11 cellular contexts compared by ENCODE assay signal in the genomic region with DNA sequence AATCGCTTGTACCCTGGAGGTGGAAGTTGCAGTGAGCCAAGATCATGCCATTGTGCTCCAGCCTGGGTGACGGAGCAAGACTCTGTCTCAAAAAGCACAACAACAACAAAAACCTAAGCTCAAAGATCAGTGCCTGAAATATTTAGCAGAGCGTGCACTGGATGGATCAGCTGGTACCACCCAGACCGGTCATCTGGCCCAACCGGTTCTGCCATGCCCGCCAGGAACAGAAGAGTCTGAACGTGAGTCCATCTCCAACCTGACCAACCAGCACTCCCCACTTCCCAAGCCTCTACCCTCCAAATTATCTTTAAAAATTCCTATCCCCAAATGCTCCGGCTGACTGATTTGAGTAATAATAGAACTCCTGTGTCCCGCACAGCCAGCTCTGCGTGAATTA. TPM values are rescaled to one million over a fixed set of nuclear protein-coding genes. Genes with fewer than 3 reads are reported as not detected.
DNase-seq lines count a peak whose midpoint lies in the region; ATAC-seq and TF ChIP-seq lines count a peak whose summit lies in the region.
"Had no signal": no experiment of that assay in that cellular context is flagged by ENCODE, and none has a peak within 500 bp of the region (broad histone marks: within the 10 kb centered on the region; RNA-seq: fewer than 3 reads in every experiment).

No MANE protein-coding gene starts in this region.

- peaks cover 28% of the 10 kb centered on the region for H3K4me1 Mint-ChIP-seq in activated T-cell treated with anti-CD3 and anti-CD28 coated beads, Interleukin-2, amount 50 U/mL, for 24 hours (ENCODE audit: low read depth)
- peaks cover 5% of the 10 kb centered on the region for H3K4me1 Mint-ChIP-seq in activated T-helper 1 cell treated with anti-CD3 and anti-CD28 coated beads, Interleukin-12 subunit alpha, Interleukin-12 subunit beta, Interleukin-2, Interleukin-4 antibody, amounts not matched to agents 30 ng/mL and 10 ng/mL and 1 ng/mL, durations not matched to agents 14 hours and 24 hours and 36 hours (ENCODE audit: low read depth)
- peaks cover 7% of the 10 kb centered on the region for H3K4me1 Mint-ChIP-seq in memory B cell

- H3K36me3 Mint-ChIP-seq in activated T-cell treated with anti-CD3 and anti-CD28 coated beads, Interleukin-2, amount 50 U/mL, for 24 hours (ENCODE audit: low read depth) = peaks cover 33% of the 10 kb centered on the region
- H3K36me3 Mint-ChIP-seq in activated T-helper 1 cell treated with anti-CD3 and anti-CD28 coated beads, Interleukin-12 subunit alpha, Interleukin-12 subunit beta, Interleukin-2, Interleukin-4 antibody, amounts not matched to agents 30 ng/mL and 10 ng/mL and 1 ng/mL, durations not matched to agents 14 hours and 24 hours and 36 hours (ENCODE audit: low read depth) = peaks cover 5% of the 10 kb centered on the region
- peaks cover 2% of the 10 kb centered on the region for H3K36me3 Mint-ChIP-seq in memory B cell

- peak overlapping the region; percentile 89 for H3K4me3 Mint-ChIP-seq in activated T-cell treated with anti-CD3 and anti-CD28 coated beads, Interleukin-2, amount 50 U/mL, for 24 hours
- H3K4me3 Mint-ChIP-seq in activated T-helper 1 cell treated with anti-CD3 and anti-CD28 coated beads, Interleukin-12 subunit alpha, Interleukin-12 subunit beta, Interleukin-2, Interleukin-4 antibody, amounts not matched to agents 30 ng/mL and 10 ng/mL and 1 ng/mL, durations not matched to agents 14 hours and 24 hours and 36 hours = peak overlapping the region; percentile 91
- no peak overlapping the region for H3K4me3 Mint-ChIP-seq in memory B cell

- 87% methylated on average over 10 of the region's 10 CpGs for WGBS in suprapubic skin

- ATAC-seq in memory B cell (ENCODE audit: low read depth) (no peak), HG02973 (IDR thresholded peaks at IDR 0.05; ENCODE audit: unreplicated experiment) (no peak)

- no peaks in the 10 kb centered on the region for H3K27me3 ChIP-seq in suprapubic skin

- peaks cover 2% of the 10 kb centered on the region for H3K9me3 Mint-ChIP-seq in activated T-cell treated with anti-CD3 and anti-CD28 coated beads, Interleukin-2, amount 50 U/mL, for 24 hours
- no peaks in the 10 kb centered on the region for H3K9me3 Mint-ChIP-seq in activated T-helper 1 cell treated with anti-CD3 and anti-CD28 coated beads, Interleukin-12 subunit alpha, Interleukin-12 subunit beta, Interleukin-2, Interleukin-4 antibody, amounts not matched to agents 30 ng/mL and 10 ng/mL and 1 ng/mL, durations not matched to agents 14 hours and 24 hours and 36 hours
- H3K9me3 Mint-ChIP-seq in memory B cell = no peaks in the 10 kb centered on the region

- H3K27ac ChIP-seq in suprapubic skin = peak overlapping the region; percentile 94

- H3K27ac Mint-ChIP-seq in activated T-cell treated with anti-CD3 and anti-CD28 coated beads, Interleukin-2, amount 50 U/mL, for 24 hours = peak overlapping the region; percentile 98
- peak overlapping the region; percentile 100 for H3K27ac Mint-ChIP-seq in activated T-helper 1 cell treated with anti-CD3 and anti-CD28 coated beads, Interleukin-12 subunit alpha, Interleukin-12 subunit beta, Interleukin-2, Interleukin-4 antibody, amounts not matched to agents 30 ng/mL and 10 ng/mL and 1 ng/mL, durations not matched to agents 14 hours and 24 hours and 36 hours
- peak overlapping the region; percentile 97 for H3K27ac Mint-ChIP-seq in memory B cell

- H3K4me3 ChIP-seq in suprapubic skin = no peak overlapping the region

- no peaks in the 10 kb centered on the region for H3K9me3 ChIP-seq in suprapubic skin

- DNase-seq in activated T-cell treated with anti-CD3 and anti-CD28 coated beads, Interleukin-2, amount 50 U/mL, for 24 hours = no peak
- no peak for DNase-seq in activated T-cell treated with anti-CD3 and anti-CD28 coated beads for 4 hours
- DNase-seq in activated T-helper 1 cell treated with anti-CD3 and anti-CD28 coated beads, Interleukin-12 subunit alpha, Interleukin-12 subunit beta, Interleukin-2, Interleukin-4 antibody, amounts not matched to agents 30 ng/mL and 10 ng/mL and 1 ng/mL, durations not matched to agents 14 hours and 24 hours and 36 hours (ENCODE audit: low spot score) = no peak
- no peak for DNase-seq in memory B cell (ENCODE audit: low spot score in 2 of 2)
- DNase-seq in suprapubic skin (ENCODE audit: low spot score in 2 of 2) = no peak
- no peak for DNase-seq in stimulated activated CD4-positive, alpha-beta T cell treated with anti-CD3 and anti-CD28 coated beads, Interleukin-4, amount 100 ng/mL, for 4 hours
- no peak for DNase-seq in HCEC 1CT
- DNase-seq: activated CD4-positive, CD25-positive, alpha-beta regulatory T cell treated with anti-CD3 and anti-CD28 coated beads, Interleukin-2, amount 50 U/mL, for 72 hours had no signal

- intact Hi-C loops in activated T-helper 1 cell treated with anti-CD3 and anti-CD28 coated beads, Interleukin-12 subunit alpha, Interleukin-12 subunit beta, Interleukin-2, Interleukin-4 antibody, amounts not matched to agents 30 ng/mL and 10 ng/mL and 1 ng/mL, durations not matched to agents 14 hours and 24 hours and 36 hours (cut with micrococcal nuclease) = loop anchor here (5.0 to 10.0 kb wide), 2 partner anchors 623 to 635 kb away; partner anchors contain the start of genes CHTF18, NTHL1, RPUSD1 and TSC2

- peaks cover 32% of the 10 kb centered on the region for H3K4me1 ChIP-seq in suprapubic skin

- H3K36me3 ChIP-seq in suprapubic skin = no peaks in the 10 kb centered on the region

- no peak for TF ChIP-seq CTCF in suprapubic skin (IDR thresholded peaks at IDR 0.05)

- no peak for TF ChIP-seq POLR2A in suprapubic skin (IDR thresholded peaks at IDR 0.05)

- no peak for TF ChIP-seq EP300 in suprapubic skin (IDR thresholded peaks at IDR 0.05)

- no peaks in the 10 kb centered on the region for H3K27me3 Mint-ChIP-seq in activated T-cell treated with anti-CD3 and anti-CD28 coated beads, Interleukin-2, amount 50 U/mL, for 24 hours
- peaks cover 3% of the 10 kb centered on the region for H3K27me3 Mint-ChIP-seq in activated T-helper 1 cell treated with anti-CD3 and anti-CD28 coated beads, Interleukin-12 subunit alpha, Interleukin-12 subunit beta, Interleukin-2, Interleukin-4 antibody, amounts not matched to agents 30 ng/mL and 10 ng/mL and 1 ng/mL, durations not matched to agents 14 hours and 24 hours and 36 hours (ENCODE audit: insufficient read depth)
- H3K27me3 Mint-ChIP-seq in memory B cell = no peaks in the 10 kb centered on the region

RNA-seq across cellular contexts. Expression of gene UQCC4, which starts 1.5 kb away (rescaled TPM):
- 22.6 and 23.4 TPM in 2 replicates for total RNA-seq in activated T-helper 1 cell treated with anti-CD3 and anti-CD28 coated beads, Interleukin-12 subunit alpha, Interleukin-12 subunit beta, Interleukin-2, Interleukin-4 antibody, amounts not matched to agents 30 ng/mL and 10 ng/mL and 1 ng/mL, durations not matched to agents 14 hours and 24 hours and 36 hours
- total RNA-seq in suprapubic skin = 10 to 100 TPM; 13.1 to 41.0 (median 29.3) TPM

RNA-seq across cellular contexts. Expression of gene UNKL, which starts 7.6 kb away (rescaled TPM):
- 42.7 and 46.1 TPM in 2 replicates for total RNA-seq in activated T-helper 1 cell treated with anti-CD3 and anti-CD28 coated beads, Interleukin-12 subunit alpha, Interleukin-12 subunit beta, Interleukin-2, Interleukin-4 antibody, amounts not matched to agents 30 ng/mL and 10 ng/mL and 1 ng/mL, durations not matched to agents 14 hours and 24 hours and 36 hours
- 10 to 100 TPM; 13.0 to 81.0 (median 33.4) TPM for total RNA-seq in suprapubic skin

RNA-seq across cellular contexts. Expression of gene PERCC1, which starts 8.8 kb away (rescaled TPM):
- total RNA-seq in activated T-helper 1 cell treated with anti-CD3 and anti-CD28 coated beads, Interleukin-12 subunit alpha, Interleukin-12 subunit beta, Interleukin-2, Interleukin-4 antibody, amounts not matched to agents 30 ng/mL and 10 ng/mL and 1 ng/mL, durations not matched to agents 14 hours and 24 hours and 36 hours = not detected in 2 replicates
- total RNA-seq in suprapubic skin = 1 to 10 TPM in 1 of 4 donors, not detected in 3; 1.3 TPM
- total RNA-seq: aorta, epithelial cell of proximal tubule had no signal

RNA-seq across cellular contexts. Expression of gene CCDC154, which starts 22.3 kb away (rescaled TPM):
- total RNA-seq in activated T-helper 1 cell treated with anti-CD3 and anti-CD28 coated beads, Interleukin-12 subunit alpha, Interleukin-12 subunit beta, Interleukin-2, Interleukin-4 antibody, amounts not matched to agents 30 ng/mL and 10 ng/mL and 1 ng/mL, durations not matched to agents 14 hours and 24 hours and 36 hours = 0.44 and 2.0 TPM in 2 replicates
- 1 to 10 TPM in 1 of 4 donors, under 1 TPM in 2, not detected in 1; 0.34 to 3.5 (median 0.39) TPM for total RNA-seq in suprapubic skin
- total RNA-seq: epithelial cell of proximal tubule had no signal

RNA-seq across cellular contexts. Expression of gene CLCN7, which starts 52.8 kb away (rescaled TPM):
- 61.7 and 68.7 TPM in 2 replicates for total RNA-seq in activated T-helper 1 cell treated with anti-CD3 and anti-CD28 coated beads, Interleukin-12 subunit alpha, Interleukin-12 subunit beta, Interleukin-2, Interleukin-4 antibody, amounts not matched to agents 30 ng/mL and 10 ng/mL and 1 ng/mL, durations not matched to agents 14 hours and 24 hours and 36 hours
- 100 to 1,000 TPM in 2 of 4 donors, 10 to 100 TPM in 2; 61.1 to 134 (median 100) TPM for total RNA-seq in suprapubic skin
